In the genomic region with DNA sequence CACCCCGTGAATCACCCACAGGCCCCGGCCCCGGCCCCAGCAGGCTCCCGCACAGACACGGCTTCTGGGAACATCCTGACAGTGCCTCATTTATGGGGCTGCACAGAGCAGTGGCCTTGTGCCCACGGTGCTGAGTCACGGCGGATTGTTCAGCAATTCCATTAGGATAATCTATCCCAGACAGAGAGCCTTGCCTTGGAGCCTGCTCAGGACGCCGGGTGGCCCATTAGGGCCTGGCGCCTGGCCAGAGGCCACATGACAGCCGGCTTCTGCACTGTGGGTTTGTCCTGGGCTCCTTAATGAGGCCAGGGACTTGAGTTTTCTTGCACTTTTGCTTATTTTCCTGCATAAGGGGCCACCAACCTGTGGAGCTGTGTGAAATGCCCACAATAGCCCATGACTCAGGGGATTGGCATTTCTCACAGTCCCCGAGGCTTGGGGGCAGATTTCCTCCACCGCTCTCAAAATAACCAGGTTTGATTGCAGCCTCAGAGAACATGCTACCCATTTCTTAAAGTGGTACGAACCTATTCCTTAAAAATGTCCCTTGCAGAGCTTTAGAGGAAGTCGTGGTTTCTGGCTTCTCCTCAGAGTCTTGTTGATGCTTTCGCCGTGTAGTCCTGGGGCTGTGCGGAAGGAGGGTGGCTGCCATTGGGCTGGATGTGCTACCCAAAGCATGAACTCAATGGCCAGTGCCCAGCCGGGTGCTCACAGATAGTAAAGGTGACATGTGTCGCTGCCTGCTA, we compare ENCODE assay signal across 8 cellular contexts. TPM values are rescaled to one million over a fixed set of nuclear protein-coding genes. Genes with fewer than 3 reads are reported as not detected.
DNase-seq lines count a peak whose midpoint lies in the region; TF ChIP-seq lines count a peak whose summit lies in the region.

No MANE protein-coding gene starts in this region.

- no peaks in the 10 kb centered on the region for H3K27me3 ChIP-seq in uterus

- H3K4me3 ChIP-seq in AG04449 (ENCODE audit: low read depth, low read length) (peak overlapping the region; percentile 39), epithelial cell of esophagus (ENCODE audit: low read length) (peak overlapping the region; percentile 3), uterus (peak overlapping the region in 1 of 2 donors; percentile 8)

- intact Hi-C loops in uterus (cut with DNase I; ENCODE audit: low total_unique reads): no loop called here

- DNase-seq in AG04449 (ENCODE audit: low read depth, low spot score) (peak; percentile 89), HPDE6-E6E7 (ENCODE audit: extremely low spot score) (peak; percentile 64), SHP77 treated with DMSO at 0.1 percent for 48 hours (lab: John Stamatoyannopoulos, UW) (peak; percentile 31), epithelial cell of esophagus (ENCODE audit: low read depth) (peak; percentile 91), midbrain (lab: John Stamatoyannopoulos, UW) (peak; percentile 87), uterus (peak; percentile 80 to 86), GM10266 (ENCODE audit: extremely low spot score) (no peak)
- no peak for DNase-seq in activated CD8-positive, alpha-beta memory T cell treated with anti-CD3 and anti-CD28 coated beads for 24 hours

- no peaks in the 10 kb centered on the region for H3K36me3 ChIP-seq in uterus

- no peak for TF ChIP-seq POLR2A in uterus (IDR thresholded peaks at IDR 0.05)

- CTCF ChIA-PET in AG04449 (lab: Yijun Ruan, JAX): interaction anchor here (1.0 to 2.9 kb wide), 6 partner anchors 11 to 87 kb away, joined by 3 to 22 read pairs (median 5); a partner anchor contains a TSS

- H3K4me1 ChIP-seq in uterus: peaks cover 4 to 18% of the 10 kb centered on the region in 2 donors

- no peaks in the 10 kb centered on the region for H3K9me3 ChIP-seq in uterus

- TF ChIP-seq CTCF in AG04449 (IDR thresholded peaks at IDR 0.05; ENCODE audit: insufficient read depth, low read length, missing control alignments) (no peak), epithelial cell of esophagus (IDR thresholded peaks at IDR 0.05; ENCODE audit: insufficient read depth, low read depth, low read length, missing control alignments) (no peak), uterus (IDR thresholded peaks at IDR 0.05) (no peak), GM10266 (IDR thresholded peaks at IDR 0.05; ENCODE audit: control insufficient read depth, insufficient read depth, low read depth, missing control alignments) (no peak)

- POLR2A ChIA-PET in AG04449 (lab: Yijun Ruan, JAX): interaction anchor here (0.8 to 2.1 kb wide), 6 partner anchors 10 to 46 kb away, joined by 3 to 7 read pairs (median 4); no protein-coding TSS in a partner anchor

- peak overlapping the region; percentile 75 to 85 for H3K27ac ChIP-seq in uterus

RNA-seq across cellular contexts. Expression of a gene that starts 19.0 kb away (rescaled TPM):
- total RNA-seq in uterus: 10 to 100 TPM in 3 of 4 donors, 1 to 10 TPM in 1; 6.4 to 44.6 (median 36.4) TPM

Comparison
In these comparisons a context has a peak if more than half of its experiments do, and no peak if none do; other contexts are left out.
1. DNase-seq: peak in AG04449 (single experiment), HPDE6-E6E7 (single experiment), SHP77 treated with DMSO at 0.1 percent for 48 hours (single experiment), epithelial cell of esophagus (single experiment), midbrain (single experiment) and uterus (2 of 2); none in GM10266 (single experiment) and activated CD8-positive, alpha-beta memory T cell treated with anti-CD3 and anti-CD28 coated beads for 24 hours (single experiment).